1 cellular context compared by ENCODE assay signal in genomic region chr14:49585803-49586672, GRCh38.
TF ChIP-seq lines count a peak whose summit lies in the region.

Gene RPS29 (minus strand): TSS chr14:49586380. CDS start chr14:49586346, 34 bp downstream.

TF ChIP-seq in HepG2, 621 proteins besides CTCF, POLR2A, EP300 and RAD21 (continued from another document and continues in another):
- no peak for TF ChIP-seq TCF7 (IDR thresholded peaks at IDR 0.05; ENCODE audit: low read depth)
- no peak for TF ChIP-seq HNRNPK (IDR thresholded peaks at IDR 0.05; ENCODE audit: low read depth, low read length, poor library complexity, severe bottlenecking)
- TF ChIP-seq HINFP (CRISPR knock-in tag; IDR thresholded peaks at IDR 0.05; ENCODE audit: low read depth) = no peak
- peak; percentile 35 for TF ChIP-seq TEAD3 (CRISPR knock-in tag; optimal IDR thresholded peaks at IDR 0.05; ENCODE audit: borderline replicate concordance)
- no peak for TF ChIP-seq AKAP8 (CRISPR knock-in tag; IDR thresholded peaks at IDR 0.05)
- TF ChIP-seq ZNF17 (CRISPR knock-in tag; IDR thresholded peaks at IDR 0.05) = no peak
- TF ChIP-seq ZNF549 (CRISPR knock-in tag; IDR thresholded peaks at IDR 0.05) = no peak
- no peak for TF ChIP-seq ZNF878 (CRISPR knock-in tag; IDR thresholded peaks at IDR 0.05)
- TF ChIP-seq ZBTB7A (CRISPR knock-in tag; IDR thresholded peaks at IDR 0.05) = no peak
- no peak for TF ChIP-seq ZBTB42 (CRISPR knock-in tag; IDR thresholded peaks at IDR 0.05)
- TF ChIP-seq MXD3 (CRISPR knock-in tag; IDR thresholded peaks at IDR 0.05) = peak; percentile 50
- TF ChIP-seq BRCA1 (CRISPR knock-in tag; IDR thresholded peaks at IDR 0.05) = peak; percentile 54; the same call in 1 of the 2 replicates
- peak; percentile 59; the same call in 1 of the 2 replicates for TF ChIP-seq KAT8 (CRISPR knock-in tag; IDR thresholded peaks at IDR 0.05)
- TF ChIP-seq ZNF574 (CRISPR knock-in tag; IDR thresholded peaks at IDR 0.05) = peak; percentile 78
- no peak for TF ChIP-seq TAF15 (IDR thresholded peaks at IDR 0.05; ENCODE audit: low read depth, low read length, poor library complexity, severe bottlenecking)
- 0 out of 2 replicates have a peak, but pooled peaks have one; percentile 52 for TF ChIP-seq ZNF225 (CRISPR knock-in tag; IDR thresholded peaks at IDR 0.05)
- no peak for TF ChIP-seq TFAP4 (IDR thresholded peaks at IDR 0.05; ENCODE audit: borderline replicate concordance, low read depth)
- no peak for TF ChIP-seq ZNF367 (CRISPR knock-in tag; IDR thresholded peaks at IDR 0.05; ENCODE audit: borderline replicate concordance)
- TF ChIP-seq SMARCE1 (IDR thresholded peaks at IDR 0.05; ENCODE audit: borderline replicate concordance) = no peak
- TF ChIP-seq MYNN (CRISPR knock-in tag; IDR thresholded peaks at IDR 0.05; ENCODE audit: low read depth) = no peak; the same call in 1 of the 2 replicates
- TF ChIP-seq ZNF383 (CRISPR knock-in tag; IDR thresholded peaks at IDR 0.05; ENCODE audit: borderline replicate concordance) = no peak
- TF ChIP-seq ZBTB2 (CRISPR knock-in tag; IDR thresholded peaks at IDR 0.05; ENCODE audit: low read depth) = no peak; the same call in 1 of the 2 replicates
- TF ChIP-seq ZBTB46 (CRISPR knock-in tag; IDR thresholded peaks at IDR 0.05; ENCODE audit: borderline replicate concordance) = no peak
- TF ChIP-seq ZBTB25 (CRISPR knock-in tag; IDR thresholded peaks at IDR 0.05) = peak; percentile 65
- TF ChIP-seq ZFYVE20 (CRISPR knock-in tag; IDR thresholded peaks at IDR 0.05; ENCODE audit: borderline replicate concordance, low read depth) = no peak
- peak; percentile 27; the same call in 1 of the 2 replicates for TF ChIP-seq DDIT3 (CRISPR knock-in tag; IDR thresholded peaks at IDR 0.05)
- peak; percentile 96 for TF ChIP-seq ZNF264 (CRISPR knock-in tag; IDR thresholded peaks at IDR 0.05)
- TF ChIP-seq ZNF841 (CRISPR knock-in tag; IDR thresholded peaks at IDR 0.05; ENCODE audit: borderline replicate concordance) = no peak
- peak; percentile 78 for TF ChIP-seq ZNF800 (CRISPR knock-in tag; IDR thresholded peaks at IDR 0.05)
- TF ChIP-seq PRDM15 (CRISPR knock-in tag; IDR thresholded peaks at IDR 0.05) = no peak
- peak; percentile 66 for TF ChIP-seq MNT (IDR thresholded peaks at IDR 0.05)
- TF ChIP-seq ZNF615 (CRISPR knock-in tag; IDR thresholded peaks at IDR 0.05; ENCODE audit: borderline replicate concordance) = no peak; the same call in 1 of the 2 replicates
